In genomic region chr11:119084663-119085522, GRCh38 we compare ENCODE assay signal across 1 cellular context.
A peak's percentile ranks its signal among the peaks of the same experiment; 100 is the strongest.
TF ChIP-seq lines count a peak whose summit lies in the region.

Gene HMBS (plus strand): TSS chr11:119084881. CDS start chr11:119085034, 153 bp downstream.

TF ChIP-seq in GM12878, 131 proteins besides CTCF, POLR2A, EP300 and RAD21 (continued from another document and continues in another):
- TF ChIP-seq, protein P1, sequence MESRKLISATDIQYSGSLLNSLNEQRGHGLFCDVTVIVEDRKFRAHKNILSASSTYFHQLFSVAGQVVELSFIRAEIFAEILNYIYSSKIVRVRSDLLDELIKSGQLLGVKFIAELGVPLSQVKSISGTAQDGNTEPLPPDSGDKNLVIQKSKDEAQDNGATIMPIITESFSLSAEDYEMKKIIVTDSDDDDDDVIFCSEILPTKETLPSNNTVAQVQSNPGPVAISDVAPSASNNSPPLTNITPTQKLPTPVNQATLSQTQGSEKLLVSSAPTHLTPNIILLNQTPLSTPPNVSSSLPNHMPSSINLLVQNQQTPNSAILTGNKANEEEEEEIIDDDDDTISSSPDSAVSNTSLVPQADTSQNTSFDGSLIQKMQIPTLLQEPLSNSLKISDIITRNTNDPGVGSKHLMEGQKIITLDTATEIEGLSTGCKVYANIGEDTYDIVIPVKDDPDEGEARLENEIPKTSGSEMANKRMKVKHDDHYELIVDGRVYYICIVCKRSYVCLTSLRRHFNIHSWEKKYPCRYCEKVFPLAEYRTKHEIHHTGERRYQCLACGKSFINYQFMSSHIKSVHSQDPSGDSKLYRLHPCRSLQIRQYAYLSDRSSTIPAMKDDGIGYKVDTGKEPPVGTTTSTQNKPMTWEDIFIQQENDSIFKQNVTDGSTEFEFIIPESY (IDR thresholded peaks at IDR 0.05) = no peak
- no peak for TF ChIP-seq E2F8 (IDR thresholded peaks at IDR 0.05; ENCODE audit: low read depth, partially characterized antibody)
- TF ChIP-seq SP1 (IDR thresholded peaks at IDR 0.05; ENCODE audit: low read depth, low read length) = peak; percentile 63
- no peak for TF ChIP-seq BACH1 (IDR thresholded peaks at IDR 0.05; ENCODE audit: borderline replicate concordance)
- no peak for TF ChIP-seq MTA2 (IDR thresholded peaks at IDR 0.05; ENCODE audit: low read depth)
- TF ChIP-seq NFYA (IDR thresholded peaks at IDR 0.05; ENCODE audit: borderline replicate concordance, low read depth, low read length) = no peak; the same call in 1 of the 2 replicates
- TF ChIP-seq TBL1XR1 (IDR thresholded peaks at IDR 0.05; ENCODE audit: low read depth, low read length) = no peak
- no peak for TF ChIP-seq CHD4 (IDR thresholded peaks at IDR 0.05)
- TF ChIP-seq ATF7 (IDR thresholded peaks at IDR 0.05; ENCODE audit: low read depth) = peak; percentile 62
- no peak for TF ChIP-seq CEBPZ (IDR thresholded peaks at IDR 0.05; ENCODE audit: low read depth, low read length)
- TF ChIP-seq IRF4 (IDR thresholded peaks at IDR 0.05; ENCODE audit: low read depth, low read length) = no peak
- TF ChIP-seq SMARCA5 (IDR thresholded peaks at IDR 0.05) = no peak; the same call in 1 of the 2 replicates
- TF ChIP-seq MEF2B (IDR thresholded peaks at IDR 0.05; ENCODE audit: partially characterized antibody, poor library complexity, severe bottlenecking) = no peak
- peak; percentile 89 for TF ChIP-seq MXI1 (IDR thresholded peaks at IDR 0.05; ENCODE audit: low read depth, low read length)
- no peak for TF ChIP-seq CHD1 (IDR thresholded peaks at IDR 0.05; ENCODE audit: low read depth, low read length)
- no peak for TF ChIP-seq JUND (IDR thresholded peaks at IDR 0.05; ENCODE audit: low read depth, low read length)
- TF ChIP-seq IRF5 (IDR thresholded peaks at IDR 0.05; ENCODE audit: borderline replicate concordance) = no peak
- TF ChIP-seq, protein P2, sequence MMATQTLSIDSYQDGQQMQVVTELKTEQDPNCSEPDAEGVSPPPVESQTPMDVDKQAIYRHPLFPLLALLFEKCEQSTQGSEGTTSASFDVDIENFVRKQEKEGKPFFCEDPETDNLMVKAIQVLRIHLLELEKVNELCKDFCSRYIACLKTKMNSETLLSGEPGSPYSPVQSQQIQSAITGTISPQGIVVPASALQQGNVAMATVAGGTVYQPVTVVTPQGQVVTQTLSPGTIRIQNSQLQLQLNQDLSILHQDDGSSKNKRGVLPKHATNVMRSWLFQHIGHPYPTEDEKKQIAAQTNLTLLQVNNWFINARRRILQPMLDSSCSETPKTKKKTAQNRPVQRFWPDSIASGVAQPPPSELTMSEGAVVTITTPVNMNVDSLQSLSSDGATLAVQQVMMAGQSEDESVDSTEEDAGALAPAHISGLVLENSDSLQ (IDR thresholded peaks at IDR 0.05) = peak; percentile 75
- TF ChIP-seq NBN (IDR thresholded peaks at IDR 0.05) = peak; percentile 67; the same call in 1 of the 2 replicates
- TF ChIP-seq LARP7 (IDR thresholded peaks at IDR 0.05) = no peak
- 0 out of 2 replicates have a peak, but pooled peaks have one; percentile 12 for TF ChIP-seq YY1 (IDR thresholded peaks at IDR 0.05; ENCODE audit: low read depth, low read length)
- no peak for TF ChIP-seq CBFB (IDR thresholded peaks at IDR 0.05; ENCODE audit: low read depth)
- TF ChIP-seq NR2C2 (IDR thresholded peaks at IDR 0.05; ENCODE audit: borderline replicate concordance, control insufficient read depth, insufficient read length, low read depth) = no peak
- no peak for TF ChIP-seq EED (IDR thresholded peaks at IDR 0.05; ENCODE audit: low read depth)
- peak; percentile 56; the same call in 1 of the 2 replicates for TF ChIP-seq ZNF207 (IDR thresholded peaks at IDR 0.05; ENCODE audit: borderline replicate concordance)
- TF ChIP-seq BRCA1 (IDR thresholded peaks at IDR 0.05; ENCODE audit: low read depth, low read length) = no peak
- TF ChIP-seq SKIL (IDR thresholded peaks at IDR 0.05; ENCODE audit: low read depth, poor library complexity, severe bottlenecking) = peak; percentile 17
- peak; percentile 73 for TF ChIP-seq POLR2AphosphoS2 (IDR thresholded peaks at IDR 0.05; ENCODE audit: low read depth, low read length)
- TF ChIP-seq YBX1 (IDR thresholded peaks at IDR 0.05) = no peak
- TF ChIP-seq CEBPB (IDR thresholded peaks at IDR 0.05; ENCODE audit: borderline replicate concordance in 1 of 2, low read depth in 2 of 2, low read length in 2 of 2) = no peak
- no peak for TF ChIP-seq ATF2 (IDR thresholded peaks at IDR 0.05; ENCODE audit: low read length)
- TF ChIP-seq, protein P3, sequence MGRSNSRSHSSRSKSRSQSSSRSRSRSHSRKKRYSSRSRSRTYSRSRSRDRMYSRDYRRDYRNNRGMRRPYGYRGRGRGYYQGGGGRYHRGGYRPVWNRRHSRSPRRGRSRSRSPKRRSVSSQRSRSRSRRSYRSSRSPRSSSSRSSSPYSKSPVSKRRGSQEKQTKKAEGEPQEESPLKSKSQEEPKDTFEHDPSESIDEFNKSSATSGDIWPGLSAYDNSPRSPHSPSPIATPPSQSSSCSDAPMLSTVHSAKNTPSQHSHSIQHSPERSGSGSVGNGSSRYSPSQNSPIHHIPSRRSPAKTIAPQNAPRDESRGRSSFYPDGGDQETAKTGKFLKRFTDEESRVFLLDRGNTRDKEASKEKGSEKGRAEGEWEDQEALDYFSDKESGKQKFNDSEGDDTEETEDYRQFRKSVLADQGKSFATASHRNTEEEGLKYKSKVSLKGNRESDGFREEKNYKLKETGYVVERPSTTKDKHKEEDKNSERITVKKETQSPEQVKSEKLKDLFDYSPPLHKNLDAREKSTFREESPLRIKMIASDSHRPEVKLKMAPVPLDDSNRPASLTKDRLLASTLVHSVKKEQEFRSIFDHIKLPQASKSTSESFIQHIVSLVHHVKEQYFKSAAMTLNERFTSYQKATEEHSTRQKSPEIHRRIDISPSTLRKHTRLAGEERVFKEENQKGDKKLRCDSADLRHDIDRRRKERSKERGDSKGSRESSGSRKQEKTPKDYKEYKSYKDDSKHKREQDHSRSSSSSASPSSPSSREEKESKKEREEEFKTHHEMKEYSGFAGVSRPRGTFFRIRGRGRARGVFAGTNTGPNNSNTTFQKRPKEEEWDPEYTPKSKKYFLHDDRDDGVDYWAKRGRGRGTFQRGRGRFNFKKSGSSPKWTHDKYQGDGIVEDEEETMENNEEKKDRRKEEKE (IDR thresholded peaks at IDR 0.05) = no peak
- TF ChIP-seq MYB (IDR thresholded peaks at IDR 0.05; ENCODE audit: borderline replicate concordance, low read depth, low read length) = no peak
- no peak for TF ChIP-seq SUZ12 (IDR thresholded peaks at IDR 0.05; ENCODE audit: unreplicated experiment)
- no peak for TF ChIP-seq ASH2L (IDR thresholded peaks at IDR 0.05; ENCODE audit: borderline replicate concordance, low read depth)
- TF ChIP-seq BHLHE40 (IDR thresholded peaks at IDR 0.05; ENCODE audit: borderline replicate concordance in 1 of 2, low read depth in 2 of 2, low read length in 1 of 2) = peak in 1 of 2 experiments; percentile 78; a peak in 2 of 4 replicates
- TF ChIP-seq HDAC6 (IDR thresholded peaks at IDR 0.05; ENCODE audit: unreplicated experiment) = no peak
- peak; percentile 6 for TF ChIP-seq PBX3 (IDR thresholded peaks at IDR 0.05; ENCODE audit: insufficient replicate concordance, low read depth, low read length)
- TF ChIP-seq IKZF1 (conservative IDR thresholded peaks at IDR 0.05) = peak; percentile 54; the same call in 1 of the 2 replicates
- TF ChIP-seq KLF5 (IDR thresholded peaks at IDR 0.05; ENCODE audit: partially characterized antibody) = no peak
- TF ChIP-seq, protein P4, sequence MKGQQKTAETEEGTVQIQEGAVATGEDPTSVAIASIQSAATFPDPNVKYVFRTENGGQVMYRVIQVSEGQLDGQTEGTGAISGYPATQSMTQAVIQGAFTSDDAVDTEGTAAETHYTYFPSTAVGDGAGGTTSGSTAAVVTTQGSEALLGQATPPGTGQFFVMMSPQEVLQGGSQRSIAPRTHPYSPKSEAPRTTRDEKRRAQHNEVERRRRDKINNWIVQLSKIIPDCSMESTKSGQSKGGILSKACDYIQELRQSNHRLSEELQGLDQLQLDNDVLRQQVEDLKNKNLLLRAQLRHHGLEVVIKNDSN (IDR thresholded peaks at IDR 0.05; ENCODE audit: borderline replicate concordance, extremely low read length, insufficient read depth, low read depth, low read length) = peak; percentile 69
